In genomic region chr20:18507218-18508191, GRCh38 we compare ENCODE assay signal across 1 cellular context.
TF ChIP-seq lines count a peak whose summit lies in the region.

SEC23B (plus strand) TSS chr20:18507940; CDS start chr20:18510836, 2,896 bp downstream.

TF ChIP-seq in HepG2, 621 proteins besides CTCF, POLR2A, EP300 and RAD21 (continued from another document and continues in another):
- 0 out of 2 replicates have a peak, but pooled peaks have one; percentile 44 for TF ChIP-seq ZNF276 (CRISPR knock-in tag; IDR thresholded peaks at IDR 0.05; ENCODE audit: low read depth)
- TF ChIP-seq PHF21A (CRISPR knock-in tag; IDR thresholded peaks at IDR 0.05): peak; percentile 95; the same call in 1 of the 2 replicates
- TF ChIP-seq U2AF2 (IDR thresholded peaks at IDR 0.05; ENCODE audit: low read depth, low read length): 0 out of 2 replicates have a peak, but pooled peaks have one; percentile 64
- TF ChIP-seq ZBTB21 (CRISPR knock-in tag; IDR thresholded peaks at IDR 0.05): peak; percentile 98
- TF ChIP-seq CCDC6 (CRISPR knock-in tag; IDR thresholded peaks at IDR 0.05): peak; percentile 97
- no peak for TF ChIP-seq ATM (IDR thresholded peaks at IDR 0.05; ENCODE audit: borderline replicate concordance)
- peak; percentile 26 for TF ChIP-seq ZNF773 (CRISPR knock-in tag; IDR thresholded peaks at IDR 0.05; ENCODE audit: borderline replicate concordance)
- peak; percentile 68 for TF ChIP-seq UBTF (CRISPR knock-in tag; IDR thresholded peaks at IDR 0.05)
- TF ChIP-seq HHEX (CRISPR knock-in tag; IDR thresholded peaks at IDR 0.05): no peak; the same call in 1 of the 2 replicates
- TF ChIP-seq NBN (conservative IDR thresholded peaks at IDR 0.05): no peak
- TF ChIP-seq EEA1 (CRISPR knock-in tag; IDR thresholded peaks at IDR 0.05; ENCODE audit: borderline replicate concordance): peak; percentile 71; the same call in 1 of the 2 replicates
- TF ChIP-seq RARG (CRISPR knock-in tag; IDR thresholded peaks at IDR 0.05; ENCODE audit: low read depth): peak; percentile 65; the same call in 1 of the 2 replicates
- TF ChIP-seq SMC3 (IDR thresholded peaks at IDR 0.05; ENCODE audit: low read length): no peak
- no peak for TF ChIP-seq ZNF253 (CRISPR knock-in tag; IDR thresholded peaks at IDR 0.05; ENCODE audit: borderline replicate concordance)
- TF ChIP-seq HMG20A (CRISPR knock-in tag; IDR thresholded peaks at IDR 0.05; ENCODE audit: borderline replicate concordance): no peak; the same call in none of the 2 replicates
- peak; percentile 95 for TF ChIP-seq POLR2AphosphoS5 (IDR thresholded peaks at IDR 0.05; ENCODE audit: low read depth, low read length)
- peak; percentile 54 for TF ChIP-seq ZBTB7B (CRISPR knock-in tag; IDR thresholded peaks at IDR 0.05)
- TF ChIP-seq ZC3H13 (CRISPR knock-in tag; IDR thresholded peaks at IDR 0.05): peak; percentile 87; the same call in 1 of the 2 replicates
- TF ChIP-seq ZNF263 (CRISPR knock-in tag; IDR thresholded peaks at IDR 0.05): peak; percentile 65
- TF ChIP-seq HES4 (CRISPR knock-in tag; IDR thresholded peaks at IDR 0.05; ENCODE audit: borderline replicate concordance): no peak
- TF ChIP-seq MTF1 (CRISPR knock-in tag; IDR thresholded peaks at IDR 0.05): no peak
- no peak for TF ChIP-seq FOXA1 (IDR thresholded peaks at IDR 0.05)
- peak; percentile 4; the same call in 1 of the 2 replicates for TF ChIP-seq FOXA1 (CRISPR knock-in tag; IDR thresholded peaks at IDR 0.05)
- peak; percentile 100 for TF ChIP-seq ZNF501 (CRISPR knock-in tag; IDR thresholded peaks at IDR 0.05)
- no peak for TF ChIP-seq HNF1A (IDR thresholded peaks at IDR 0.05; ENCODE audit: low read depth)
- TF ChIP-seq HNF1A (CRISPR knock-in tag; IDR thresholded peaks at IDR 0.05; ENCODE audit: borderline replicate concordance): peak; percentile 63; the same call in 1 of the 2 replicates
- peak; percentile 100 for TF ChIP-seq DMAP1 (CRISPR knock-in tag; IDR thresholded peaks at IDR 0.05)
- TF ChIP-seq ARID4A (CRISPR knock-in tag; IDR thresholded peaks at IDR 0.05; ENCODE audit: borderline replicate concordance): peak; percentile 96
- peak; percentile 99 for TF ChIP-seq THAP9 (CRISPR knock-in tag; IDR thresholded peaks at IDR 0.05; ENCODE audit: borderline replicate concordance)
- peak; percentile 91 for TF ChIP-seq ETV5 (CRISPR knock-in tag; IDR thresholded peaks at IDR 0.05; ENCODE audit: borderline replicate concordance)
- TF ChIP-seq ZNF230 (CRISPR knock-in tag; IDR thresholded peaks at IDR 0.05): peak; percentile 98
- TF ChIP-seq MZF1 (CRISPR knock-in tag; IDR thresholded peaks at IDR 0.05; ENCODE audit: borderline replicate concordance): peak; percentile 83; the same call in 1 of the 2 replicates
- TF ChIP-seq TEAD2 (CRISPR knock-in tag; IDR thresholded peaks at IDR 0.05): no peak
- TF ChIP-seq KLF11 (CRISPR knock-in tag; IDR thresholded peaks at IDR 0.05): peak; percentile 61
- TF ChIP-seq ARNT2 (CRISPR knock-in tag; IDR thresholded peaks at IDR 0.05; ENCODE audit: low read depth): peak; percentile 93
- peak; percentile 93 for TF ChIP-seq PHF20 (CRISPR knock-in tag; IDR thresholded peaks at IDR 0.05)
- peak; percentile 85; the same call in 1 of the 2 replicates for TF ChIP-seq SMAD9 (CRISPR knock-in tag; IDR thresholded peaks at IDR 0.05)
- TF ChIP-seq NCOA2 (CRISPR knock-in tag; IDR thresholded peaks at IDR 0.05): peak; percentile 62; the same call in 1 of the 2 replicates
- peak; percentile 98; the same call in 1 of the 2 replicates for TF ChIP-seq NFKB2 (CRISPR knock-in tag; IDR thresholded peaks at IDR 0.05; ENCODE audit: borderline replicate concordance)
- peak; percentile 90; the same call in 1 of the 2 replicates for TF ChIP-seq PRDM4 (CRISPR knock-in tag; IDR thresholded peaks at IDR 0.05; ENCODE audit: borderline replicate concordance)
- TF ChIP-seq ZNF777 (CRISPR knock-in tag; IDR thresholded peaks at IDR 0.05): peak; percentile 54
- TF ChIP-seq KMT2B (CRISPR knock-in tag; IDR thresholded peaks at IDR 0.05): peak; percentile 97
- TF ChIP-seq PAWR (CRISPR knock-in tag; IDR thresholded peaks at IDR 0.05; ENCODE audit: borderline replicate concordance): peak; percentile 91; the same call in 1 of the 2 replicates
- no peak; the same call in 1 of the 2 replicates for TF ChIP-seq NFIC (IDR thresholded peaks at IDR 0.05; ENCODE audit: low read length)
- peak; percentile 56 for TF ChIP-seq AGO1 (IDR thresholded peaks at IDR 0.05; ENCODE audit: low read depth, low read length, poor library complexity, severe bottlenecking)
- TF ChIP-seq ZNF432 (CRISPR knock-in tag; IDR thresholded peaks at IDR 0.05; ENCODE audit: borderline replicate concordance): no peak
- TF ChIP-seq MIER2 (CRISPR knock-in tag; IDR thresholded peaks at IDR 0.05): peak; percentile 70
- peak; percentile 63 for TF ChIP-seq ZSCAN25 (CRISPR knock-in tag; IDR thresholded peaks at IDR 0.05)
